Comparison of ENCODE assay signal across 24 cellular contexts in genomic region chrX:42694260-42694815, GRCh38.
DNase-seq lines count a peak whose midpoint lies in the region; ATAC-seq and TF ChIP-seq lines count a peak whose summit lies in the region.
"Had no signal": no experiment of that assay in that cellular context is flagged by ENCODE, and none has a peak within 500 bp of the region (broad histone marks: within the 10 kb centered on the region; RNA-seq: fewer than 3 reads in every experiment).

No MANE protein-coding gene starts in this region.

- H3K27me3 ChIP-seq in foreskin keratinocyte (no peaks in the 10 kb centered on the region), brain microvascular endothelial cell (replicated peaks) (no peaks in the 10 kb centered on the region), gastrocnemius medialis (peaks cover 0 to 3% (median 0%) of the 10 kb centered on the region in 3 donors)
- H3K27me3 ChIP-seq: esophagus muscularis mucosa, left lung had no signal

- intact Hi-C loops in gastrocnemius medialis (cut with DNase I; ENCODE audit: low total_unique reads): no loop called here

- H3K36me3 Mint-ChIP-seq in activated naive CD8-positive, alpha-beta T cell treated with anti-CD3 and anti-CD28 coated beads, Interleukin-2, amount 50 U/mL, for 24 hours (ENCODE audit: low read depth): no peaks in the 10 kb centered on the region
- H3K36me3 Mint-ChIP-seq in activated naive CD8-positive, alpha-beta T cell treated with anti-CD3 and anti-CD28 coated beads for 36 hours: no peaks in the 10 kb centered on the region
- H3K36me3 Mint-ChIP-seq: CD4-positive, CD25-positive, alpha-beta regulatory T cell had no signal

- H3K27me3 Mint-ChIP-seq in activated naive CD8-positive, alpha-beta T cell treated with anti-CD3 and anti-CD28 coated beads, Interleukin-2, amount 50 U/mL, for 24 hours: no peaks in the 10 kb centered on the region
- H3K27me3 Mint-ChIP-seq in activated naive CD8-positive, alpha-beta T cell treated with anti-CD3 and anti-CD28 coated beads for 36 hours: no peaks in the 10 kb centered on the region
- H3K27me3 Mint-ChIP-seq in stimulated activated naive CD8-positive, alpha-beta T cell treated with anti-CD3 and anti-CD28 coated beads, Interleukin-15, amount 100 ng/mL, for 72 hours: no peaks in the 10 kb centered on the region
- H3K27me3 Mint-ChIP-seq: activated B cell treated with CpG ODN at 0.5 μM for 24 hours; activated CD8-positive, alpha-beta memory T cell treated with anti-CD3 and anti-CD28 coated beads, Interleukin-2, amount 10 ng/mL, durations not matched to agents 7 days and 5 days; CD4-positive, CD25-positive, alpha-beta regulatory T cell; IgD-negative memory B cell had no signal

- no peak overlapping the region for H3K4me3 ChIP-seq in brain microvascular endothelial cell (ENCODE audit: low read depth, low read length)
- H3K4me3 ChIP-seq in gastrocnemius medialis: no peak overlapping the region
- H3K4me3 ChIP-seq: esophagus muscularis mucosa, left lung, prostate gland, thoracic aorta had no signal

- no peak overlapping the region for H3K27ac Mint-ChIP-seq in activated naive CD8-positive, alpha-beta T cell treated with anti-CD3 and anti-CD28 coated beads, Interleukin-2, amount 50 U/mL, for 24 hours
- no peak overlapping the region for H3K27ac Mint-ChIP-seq in activated naive CD8-positive, alpha-beta T cell treated with anti-CD3 and anti-CD28 coated beads for 36 hours
- peak overlapping the region in 1 of 2 donors; percentile 65 for H3K27ac Mint-ChIP-seq in stimulated activated naive CD8-positive, alpha-beta T cell treated with anti-CD3 and anti-CD28 coated beads, Interleukin-15, amount 100 ng/mL, for 72 hours
- H3K27ac Mint-ChIP-seq: activated B cell treated with CpG ODN at 0.5 μM for 24 hours; activated CD8-positive, alpha-beta memory T cell treated with anti-CD3 and anti-CD28 coated beads, Interleukin-2, amount 10 ng/mL, durations not matched to agents 7 days and 5 days; IgD-negative memory B cell had no signal

- H3K9me3 Mint-ChIP-seq in activated naive CD8-positive, alpha-beta T cell treated with anti-CD3 and anti-CD28 coated beads, Interleukin-2, amount 50 U/mL, for 24 hours: no peaks in the 10 kb centered on the region
- no peaks in the 10 kb centered on the region for H3K9me3 Mint-ChIP-seq in activated naive CD8-positive, alpha-beta T cell treated with anti-CD3 and anti-CD28 coated beads for 36 hours
- H3K9me3 Mint-ChIP-seq in stimulated activated naive CD8-positive, alpha-beta T cell treated with anti-CD3 and anti-CD28 coated beads, Interleukin-15, amount 100 ng/mL, for 72 hours: no peaks in the 10 kb centered on the region
- H3K9me3 Mint-ChIP-seq: activated B cell treated with CpG ODN at 0.5 μM for 24 hours had no signal

- H3K9me3 ChIP-seq in gastrocnemius medialis: no peaks in the 10 kb centered on the region
- H3K9me3 ChIP-seq: esophagus muscularis mucosa, left lung, prostate gland, thoracic aorta had no signal

- no peak overlapping the region for H3K4me3 Mint-ChIP-seq in activated naive CD8-positive, alpha-beta T cell treated with anti-CD3 and anti-CD28 coated beads, Interleukin-2, amount 50 U/mL, for 24 hours
- H3K4me3 Mint-ChIP-seq in activated naive CD8-positive, alpha-beta T cell treated with anti-CD3 and anti-CD28 coated beads for 36 hours: no peak overlapping the region
- H3K4me3 Mint-ChIP-seq in stimulated activated naive CD8-positive, alpha-beta T cell treated with anti-CD3 and anti-CD28 coated beads, Interleukin-15, amount 100 ng/mL, for 72 hours: no peak overlapping the region
- H3K4me3 Mint-ChIP-seq: activated B cell treated with CpG ODN at 0.5 μM for 24 hours; activated CD8-positive, alpha-beta memory T cell treated with anti-CD3 and anti-CD28 coated beads, Interleukin-2, amount 10 ng/mL, durations not matched to agents 7 days and 5 days; IgD-negative memory B cell had no signal

- in situ Hi-C loops in brain microvascular endothelial cell (cut with HindIII; ENCODE audit: low pct_ligation_motif_present, low sequenced_read_pairs) (no loop called here), gastrocnemius medialis (cut with MboI; ENCODE audit: low sequenced_read_pairs in 4 of 4) (no loop called here)

- TF ChIP-seq CTCF in foreskin keratinocyte (conservative IDR thresholded peaks at IDR 0.05) (no peak), brain microvascular endothelial cell (IDR thresholded peaks at IDR 0.05; ENCODE audit: low read depth, low read length, missing control alignments) (no peak), gastrocnemius medialis (IDR thresholded peaks at IDR 0.05 in 4 of 5, conservative IDR thresholded peaks at IDR 0.05 in 1 of 5) (no peak)

- no peaks in the 10 kb centered on the region for H3K36me3 ChIP-seq in brain microvascular endothelial cell (replicated peaks)
- no peaks in the 10 kb centered on the region for H3K36me3 ChIP-seq in gastrocnemius medialis
- H3K36me3 ChIP-seq: esophagus muscularis mucosa, left lung, prostate gland, thoracic aorta had no signal

- no peak for TF ChIP-seq POLR2A in gastrocnemius medialis (IDR thresholded peaks at IDR 0.05)

- no peak overlapping the region for H3K27ac ChIP-seq in foreskin keratinocyte
- no peak overlapping the region for H3K27ac ChIP-seq in brain microvascular endothelial cell
- H3K27ac ChIP-seq in gastrocnemius medialis: no peak overlapping the region
- H3K27ac ChIP-seq: esophagus muscularis mucosa, left lung, prostate gland, RWPE1, thoracic aorta had no signal

- H3K4me1 ChIP-seq in foreskin keratinocyte (no peaks in the 10 kb centered on the region), gastrocnemius medialis (no peaks in the 10 kb centered on the region)
- H3K4me1 ChIP-seq: esophagus muscularis mucosa, left lung, prostate gland had no signal

- peaks cover 11% of the 10 kb centered on the region for H3K4me1 Mint-ChIP-seq in activated naive CD8-positive, alpha-beta T cell treated with anti-CD3 and anti-CD28 coated beads, Interleukin-2, amount 50 U/mL, for 24 hours
- H3K4me1 Mint-ChIP-seq in activated naive CD8-positive, alpha-beta T cell treated with anti-CD3 and anti-CD28 coated beads for 36 hours: no peaks in the 10 kb centered on the region
- H3K4me1 Mint-ChIP-seq in stimulated activated naive CD8-positive, alpha-beta T cell treated with anti-CD3 and anti-CD28 coated beads, Interleukin-15, amount 100 ng/mL, for 72 hours: no peaks in the 10 kb centered on the region
- H3K4me1 Mint-ChIP-seq: activated CD8-positive, alpha-beta memory T cell treated with anti-CD3 and anti-CD28 coated beads, Interleukin-2, amount 10 ng/mL, durations not matched to agents 7 days and 5 days had no signal

- no peak for DNase-seq in activated naive CD8-positive, alpha-beta T cell treated with anti-CD3 and anti-CD28 coated beads, Interleukin-2, amount 50 U/mL, for 24 hours
- DNase-seq in activated naive CD8-positive, alpha-beta T cell treated with anti-CD3 and anti-CD28 coated beads for 36 hours: no peak
- peak; percentile 74 for DNase-seq in M059J (ENCODE audit: low read depth)
- peak in 1 of 2 donors; percentile 43 for DNase-seq in foreskin keratinocyte
- peak in 1 of 2 donors; percentile 14 for DNase-seq in stimulated activated naive CD8-positive, alpha-beta T cell treated with anti-CD3 and anti-CD28 coated beads, Interleukin-15, amount 100 ng/mL, for 72 hours
- DNase-seq in brain microvascular endothelial cell: no peak
- no peak for DNase-seq in gastrocnemius medialis
- DNase-seq: activated B cell treated with CpG ODN at 0.5 μM for 24 hours; activated CD8-positive, alpha-beta memory T cell treated with anti-CD3 and anti-CD28 coated beads, Interleukin-2, amount 10 ng/mL, durations not matched to agents 7 days and 5 days; activated effector memory CD4-positive, alpha-beta T cell treated with Interleukin-2 at 50 U/mL for 16 hours; CD4-positive, CD25-positive, alpha-beta regulatory T cell; effector CD4-positive, alpha-beta T cell; glutamatergic neuron; left lung; NCI-H2171; NCI-H526; T-helper 9 cell had no signal

- peak; percentile 24 for ATAC-seq in activated naive CD8-positive, alpha-beta T cell treated with anti-CD3 and anti-CD28 coated beads, Interleukin-2, amount 50 U/mL, for 24 hours
- ATAC-seq in foreskin keratinocyte: peak; percentile 31
- peak; percentile 33 for ATAC-seq in stimulated activated naive CD8-positive, alpha-beta T cell treated with anti-CD3 and anti-CD28 coated beads, Interleukin-15, amount 100 ng/mL, for 72 hours
- ATAC-seq in HG02970 (IDR thresholded peaks at IDR 0.05; ENCODE audit: low FRiP score, unreplicated experiment): no peak
- no peak for ATAC-seq in gastrocnemius medialis
- ATAC-seq: activated CD8-positive, alpha-beta memory T cell treated with anti-CD3 and anti-CD28 coated beads, Interleukin-2, amount 10 ng/mL, durations not matched to agents 7 days and 5 days; left lung; SK-N-SH treated with all-trans-retinoic acid at 6 μM for 48 hours had no signal

Comparison
In these comparisons a context has a peak if more than half of its experiments do, and no peak if none do; other contexts are left out.
1. ATAC-seq: peak in activated naive CD8-positive, alpha-beta T cell treated with anti-CD3 and anti-CD28 coated beads, Interleukin-2, amount 50 U/mL, for 24 hours (single experiment), foreskin keratinocyte (single experiment) and stimulated activated naive CD8-positive, alpha-beta T cell treated with anti-CD3 and anti-CD28 coated beads, Interleukin-15, amount 100 ng/mL, for 72 hours (single experiment); none in HG02970 (single experiment) and gastrocnemius medialis (0 of 2).